In the genomic region with DNA sequence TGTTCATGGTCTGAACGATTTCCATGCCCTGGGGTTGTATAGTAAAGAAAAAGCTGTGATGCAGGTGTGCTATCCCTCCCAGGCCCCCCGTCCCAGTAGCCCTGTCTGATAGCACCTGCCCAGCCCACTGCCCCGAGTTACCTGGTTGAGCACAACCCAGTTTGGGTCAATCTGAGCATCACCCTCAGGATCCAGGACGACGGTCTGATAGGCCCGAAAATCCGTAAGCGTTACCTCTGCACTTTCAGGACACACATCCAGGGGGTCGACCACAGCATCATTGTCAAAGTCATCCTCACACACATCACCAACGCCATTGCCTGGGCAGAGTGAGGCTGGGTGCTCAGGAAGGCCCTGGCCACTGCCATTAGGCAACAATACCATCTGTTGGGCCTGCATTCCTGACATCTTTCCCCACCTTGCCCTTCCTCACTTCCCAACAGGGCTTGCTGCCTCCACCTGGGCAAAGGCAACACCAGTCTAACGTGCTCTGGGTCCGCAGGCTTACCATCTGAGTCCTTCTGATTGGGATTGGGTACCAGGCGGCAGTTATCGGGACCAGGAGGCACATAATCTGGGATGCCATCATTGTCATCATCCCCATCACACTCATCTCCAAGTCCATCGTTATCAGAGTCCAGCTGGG, we compare ENCODE assay signal across 24 cellular contexts. TPM values are rescaled to one million over a fixed set of nuclear protein-coding genes. Genes with fewer than 3 reads are reported as not detected.
DNase-seq lines count a peak whose midpoint lies in the region; ATAC-seq and TF ChIP-seq lines count a peak whose summit lies in the region.
"Had no signal": no experiment of that assay in that cellular context is flagged by ENCODE, and none has a peak within 500 bp of the region (broad histone marks: within the 10 kb centered on the region; RNA-seq: fewer than 3 reads in every experiment).

No MANE protein-coding gene starts in this region.

- H3K4me3 Mint-ChIP-seq in activated B cell treated with CpG ODN at 0.5 μM for 24 hours, result no peak overlapping the region
- H3K4me3 Mint-ChIP-seq: activated CD8-positive, alpha-beta T cell treated with anti-CD3 and anti-CD28 coated beads, Interleukin-2, amount 10 ng/mL, durations not matched to agents 7 days and 5 days; activated naive CD8-positive, alpha-beta T cell treated with anti-CD3 and anti-CD28 coated beads for 36 hours had no signal

- H3K27me3 ChIP-seq in HUES48 (ENCODE audit: control insufficient read depth, insufficient read depth, low read length) (no peaks in the 10 kb centered on the region), iPS-20b (ENCODE audit: insufficient read depth, low read length) (no peaks in the 10 kb centered on the region)

- H3K4me1 ChIP-seq in HUES48 (ENCODE audit: control insufficient read depth, insufficient read depth, low read length), result peaks cover 15% of the 10 kb centered on the region
- peaks cover 15% of the 10 kb centered on the region for H3K4me1 ChIP-seq in iPS-20b (ENCODE audit: insufficient read depth, low read length)

- CTCF ChIA-PET in activated B cell treated with CpG ODN at 0.5 μM for 24 hours (lab: Charles Lee), result no interaction called here

- H3K36me3 ChIP-seq in HUES48 (ENCODE audit: control insufficient read depth, insufficient read depth, low read length), result peaks cover 64% of the 10 kb centered on the region
- H3K36me3 ChIP-seq in iPS-20b (ENCODE audit: insufficient read depth, low read depth, low read length), result peaks cover 74% of the 10 kb centered on the region
- H3K36me3 ChIP-seq: prostate gland had no signal

- TF ChIP-seq CTCF in activated B cell treated with CpG ODN at 0.5 μM for 24 hours (IDR thresholded peaks at IDR 0.05), result no peak

- POLR2A ChIA-PET in activated B cell treated with CpG ODN at 0.5 μM for 24 hours (lab: Charles Lee), result no interaction called here

- H3K9me3 Mint-ChIP-seq in activated B cell treated with CpG ODN at 0.5 μM for 24 hours, result no peaks in the 10 kb centered on the region
- H3K9me3 Mint-ChIP-seq: activated naive CD8-positive, alpha-beta T cell treated with anti-CD3 and anti-CD28 coated beads for 36 hours had no signal

- peak overlapping the region; percentile 14 for H3K27ac Mint-ChIP-seq in activated B cell treated with CpG ODN at 0.5 μM for 24 hours
- H3K27ac Mint-ChIP-seq: activated CD8-positive, alpha-beta T cell treated with anti-CD3 and anti-CD28 coated beads, Interleukin-2, amount 10 ng/mL, durations not matched to agents 7 days and 5 days; activated naive CD8-positive, alpha-beta T cell treated with anti-CD3 and anti-CD28 coated beads for 36 hours had no signal

- DNase-seq in activated B cell treated with CpG ODN at 0.5 μM for 24 hours, result no peak
- peak; percentile 54 for DNase-seq in sciatic nerve (ENCODE audit: low spot score)
- DNase-seq in NCI-H748 treated with DMSO at 0.1 percent for 48 hours (lab: John Stamatoyannopoulos, UW), result no peak
- no peak for DNase-seq in EL
- DNase-seq: ACHN; activated CD8-positive, alpha-beta T cell treated with anti-CD3 and anti-CD28 coated beads, Interleukin-2, amount 10 ng/mL, durations not matched to agents 7 days and 5 days; activated effector memory CD4-positive, alpha-beta T cell treated with Interleukin-2 at 50 U/mL for 16 hours; activated naive CD8-positive, alpha-beta T cell treated with anti-CD3 and anti-CD28 coated beads for 36 hours; activated T-cell treated with anti-CD3 and anti-CD28 coated beads for 4 hours; NCI-H1417; NCI-H2081; NCI-H2227 treated with DMSO at 0.1 percent for 48 hours; stimulated activated naive CD8-positive, alpha-beta T cell treated with anti-CD3 and anti-CD28 coated beads, Interleukin-15, Interleukin-2, amounts not matched to agents 100 U/mL and 50 U/mL, for 24 hours; T-helper 1 cell had no signal

- H3K27ac ChIP-seq in HUES48 (ENCODE audit: low read depth, low read length) (peak overlapping the region; percentile 99), iPS-20b (ENCODE audit: low read length) (no peak overlapping the region)
- H3K27ac ChIP-seq: epithelial cell of prostate, prostate gland had no signal

- H3K36me3 Mint-ChIP-seq in activated B cell treated with CpG ODN at 0.5 μM for 24 hours (ENCODE audit: low read depth), result no peaks in the 10 kb centered on the region

- no peaks in the 10 kb centered on the region for H3K27me3 Mint-ChIP-seq in activated B cell treated with CpG ODN at 0.5 μM for 24 hours

- intact Hi-C loops in activated B cell treated with CpG ODN at 0.5 μM for 24 hours (cut with micrococcal nuclease) (no loop called here), sciatic nerve (cut with DNase I) (no loop called here)

- peaks cover 18% of the 10 kb centered on the region for H3K4me1 Mint-ChIP-seq in activated B cell treated with CpG ODN at 0.5 μM for 24 hours

- ATAC-seq in activated B cell treated with CpG ODN at 0.5 μM for 24 hours (ENCODE audit: low read depth), result no peak
- no peak for ATAC-seq in sciatic nerve
- no peak for ATAC-seq in GM18511 (IDR thresholded peaks at IDR 0.05; ENCODE audit: unreplicated experiment)
- no peak for ATAC-seq in GM19397 (IDR thresholded peaks at IDR 0.05; ENCODE audit: unreplicated experiment)
- ATAC-seq: activated CD8-positive, alpha-beta T cell treated with anti-CD3 and anti-CD28 coated beads, Interleukin-2, amount 10 ng/mL, durations not matched to agents 7 days and 5 days; K562; mucosa of descending colon; stimulated activated naive CD8-positive, alpha-beta T cell treated with anti-CD3 and anti-CD28 coated beads, Interleukin-15, Interleukin-2, amounts not matched to agents 100 U/mL and 50 U/mL, for 24 hours had no signal

- H3K9ac ChIP-seq in HUES48 (ENCODE audit: low read depth, low read length), result no peak overlapping the region
- no peak overlapping the region for H3K9ac ChIP-seq in iPS-20b (ENCODE audit: low read depth, low read length)

- H3K4me3 ChIP-seq in HUES48 (ENCODE audit: low read depth, low read length) (no peak overlapping the region), iPS-20b (ENCODE audit: low read length) (peak overlapping the region; percentile 99; the same call in 1 of the 2 replicates)
- H3K4me3 ChIP-seq: HAP-1, K562, lung, mucosa of descending colon, prostate gland had no signal

- H3K9me3 ChIP-seq in HUES48 (ENCODE audit: control insufficient read depth, insufficient read depth, low read length) (no peaks in the 10 kb centered on the region), iPS-20b (ENCODE audit: insufficient read depth, low read depth, low read length) (no peaks in the 10 kb centered on the region)
- H3K9me3 ChIP-seq: HAP-1, mucosa of descending colon, prostate gland had no signal

RNA-seq across cellular contexts. Expression of gene THBS3, which starts 9.7 kb away (rescaled TPM):
- total RNA-seq in activated B cell treated with CpG ODN at 0.5 μM for 24 hours (9.7 and 15.3 TPM in 2 replicates), sciatic nerve (58.8 TPM)

RNA-seq across cellular contexts. Expression of gene MTX1, which starts 10.5 kb away (rescaled TPM):
- total RNA-seq in activated B cell treated with CpG ODN at 0.5 μM for 24 hours, result 36.7 and 38.2 TPM in 2 replicates
- total RNA-seq in sciatic nerve, result 20.0 TPM

RNA-seq across cellular contexts. Expression of gene TRIM46, which starts 24.4 kb away (rescaled TPM):
- total RNA-seq in activated B cell treated with CpG ODN at 0.5 μM for 24 hours (1.2 and 1.9 TPM in 2 replicates), sciatic nerve (4.8 TPM)

RNA-seq across cellular contexts. Expression of gene KRTCAP2, which starts 24.9 kb away (rescaled TPM):
- total RNA-seq in activated B cell treated with CpG ODN at 0.5 μM for 24 hours (128 and 132 TPM in 2 replicates), sciatic nerve (162 TPM)

RNA-seq across cellular contexts. Expression of gene ENTREP3, which starts 57.3 kb away (rescaled TPM):
- total RNA-seq in activated B cell treated with CpG ODN at 0.5 μM for 24 hours, result 13.7 and 14.8 TPM in 2 replicates
- total RNA-seq in sciatic nerve, result 28.4 TPM
